Comparison of ENCODE assay signal across 18 cellular contexts in the genomic region with DNA sequence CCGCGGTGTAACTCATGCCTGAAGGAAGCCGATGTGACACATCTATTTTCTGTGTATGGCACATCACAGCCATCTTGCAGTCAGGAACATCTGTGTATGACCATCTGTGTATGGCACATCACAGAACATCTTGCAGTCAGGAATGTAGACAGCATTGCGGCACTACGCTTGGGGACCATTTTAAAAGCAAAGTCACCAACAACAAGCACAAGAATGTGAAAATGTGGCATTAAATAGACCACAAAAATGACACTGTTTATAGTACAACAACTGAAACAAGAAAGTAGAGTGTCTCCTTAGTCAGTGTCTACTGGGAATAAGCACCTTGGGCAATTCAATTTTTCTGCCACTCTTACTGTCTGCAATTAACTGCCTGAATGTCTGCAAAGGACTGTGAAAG.
"Had no signal": no experiment of that assay in that cellular context is flagged by ENCODE, and none has a peak within 500 bp of the region (broad histone marks: within the 10 kb centered on the region; RNA-seq: fewer than 3 reads in every experiment).

No MANE protein-coding gene starts in this region.

- H3K4me1 ChIP-seq: gastrocnemius medialis, heart right ventricle, neural progenitor cell, parathyroid adenoma, tibial nerve had no signal

- H3K4me2 ChIP-seq: neural progenitor cell had no signal

- H3K36me3 ChIP-seq: gastrocnemius medialis, heart right ventricle, neural progenitor cell, tibial nerve, WERI-Rb-1 had no signal

- DNase-seq: activated CD4-positive, alpha-beta T cell treated with anti-CD3 and anti-CD28 coated beads, Interleukin-2, amount 50 U/mL, for 48 hours; activated naive CD4-positive, alpha-beta T cell treated with anti-CD3 and anti-CD28 coated beads for 36 hours; activated naive CD8-positive, alpha-beta T cell treated with anti-CD3 and anti-CD28 coated beads, Interleukin-2, amount 50 U/mL, for 24 hours; gastrocnemius medialis; heart right ventricle; islet precursor cell; naive B cell; stimulated activated CD4-positive, alpha-beta T cell treated with anti-CD3 and anti-CD28 coated beads, Interleukin-15, amount 100 ng/mL, for 24 hours; stimulated activated CD4-positive, alpha-beta T cell treated with anti-CD3 and anti-CD28 coated beads, Interleukin-4, amount 100 ng/mL, for 1 hour; stimulated activated naive CD4-positive, alpha-beta T cell; WERI-Rb-1 had no signal

- H3K4me3 Mint-ChIP-seq: activated naive CD4-positive, alpha-beta T cell treated with anti-CD3 and anti-CD28 coated beads for 36 hours; activated naive CD8-positive, alpha-beta T cell treated with anti-CD3 and anti-CD28 coated beads, Interleukin-2, amount 50 U/mL, for 24 hours; activated T-helper 17 cell treated with anti-CD3 and anti-CD28 coated beads, Interleukin-2, amount 50 U/mL, for 72 hours; naive B cell; neural progenitor cell had no signal

- H3K4me1 Mint-ChIP-seq: activated naive CD8-positive, alpha-beta T cell treated with anti-CD3 and anti-CD28 coated beads, Interleukin-2, amount 50 U/mL, for 24 hours; activated T-helper 17 cell treated with anti-CD3 and anti-CD28 coated beads, Interleukin-2, amount 50 U/mL, for 72 hours; naive B cell; neural progenitor cell had no signal

- H3K27me3 Mint-ChIP-seq: activated naive CD8-positive, alpha-beta T cell treated with anti-CD3 and anti-CD28 coated beads, Interleukin-2, amount 50 U/mL, for 24 hours; activated T-helper 17 cell treated with anti-CD3 and anti-CD28 coated beads, Interleukin-2, amount 50 U/mL, for 72 hours; naive B cell had no signal

- H3K4me3 ChIP-seq: gastrocnemius medialis, heart right ventricle, neural progenitor cell, tibial nerve had no signal

- H3K27ac ChIP-seq: epithelial cell of prostate, gastrocnemius medialis, heart right ventricle, neural progenitor cell, parathyroid adenoma, tibial nerve, WERI-Rb-1 had no signal

- H3K79me2 ChIP-seq: parathyroid adenoma had no signal

- ATAC-seq: activated naive CD8-positive, alpha-beta T cell treated with anti-CD3 and anti-CD28 coated beads, Interleukin-2, amount 50 U/mL, for 24 hours; activated T-helper 17 cell treated with anti-CD3 and anti-CD28 coated beads, Interleukin-2, amount 50 U/mL, for 72 hours; gastrocnemius medialis; heart right ventricle; left lobe of liver had no signal

- H2AFZ ChIP-seq: neural progenitor cell, parathyroid adenoma had no signal

- H3K36me3 Mint-ChIP-seq: naive B cell, neural progenitor cell had no signal

- H3K27me3 ChIP-seq: gastrocnemius medialis, heart right ventricle, neural progenitor cell, tibial nerve had no signal

- H3K9ac ChIP-seq: neural progenitor cell, parathyroid adenoma had no signal

- FAIRE-seq: bronchial epithelial cell had no signal

- H3K27ac Mint-ChIP-seq: activated naive CD4-positive, alpha-beta T cell treated with anti-CD3 and anti-CD28 coated beads for 36 hours; activated naive CD8-positive, alpha-beta T cell treated with anti-CD3 and anti-CD28 coated beads, Interleukin-2, amount 50 U/mL, for 24 hours; activated T-helper 17 cell treated with anti-CD3 and anti-CD28 coated beads, Interleukin-2, amount 50 U/mL, for 72 hours; naive B cell; neural progenitor cell had no signal

- H3K9me3 ChIP-seq: gastrocnemius medialis, tibial nerve had no signal
